ENCODE assay signal across 13 cellular contexts in genomic region chr16:25018972-25019617, GRCh38. TPM values are rescaled to one million over a fixed set of nuclear protein-coding genes. Genes with fewer than 3 reads are reported as not detected.
A peak's percentile ranks its signal among the peaks of the same experiment; 100 is the strongest.
DNase-seq lines count a peak whose midpoint lies in the region; ATAC-seq, FAIRE-seq and TF ChIP-seq lines count a peak whose summit lies in the region.
"Had no signal": no experiment of that assay in that cellular context is flagged by ENCODE, and none has a peak within 500 bp of the region (broad histone marks: within the 10 kb centered on the region; RNA-seq: fewer than 3 reads in every experiment).

No MANE protein-coding gene starts in this region.

- intact Hi-C loops in sigmoid colon (cut with DNase I) = loop anchor here (5.0 kb wide), 1 partner anchor 48 kb away; no protein-coding TSS in a partner anchor

- ATAC-seq in HG03342 (IDR thresholded peaks at IDR 0.05; ENCODE audit: unreplicated experiment) (peak; percentile 29), memory B cell (ENCODE audit: low read depth) (peak; percentile 33), GM21526 (IDR thresholded peaks at IDR 0.05; ENCODE audit: low FRiP score, unreplicated experiment) (no peak)
- ATAC-seq: lower lobe of right lung, WTC11 had no signal

- TF ChIP-seq CTCF in sigmoid colon (IDR thresholded peaks at IDR 0.05) = no peak

- FAIRE-seq in GM12892 (lab: Jason Lieb, UNC) = peak; percentile 61

- DNase-seq in GM12892 (ENCODE audit: insufficient read length) (no peak), SIG-M5 treated with dmso at 0.1 percent for 504 hours (lab: John Stamatoyannopoulos, UW; ENCODE audit: unreplicated experiment) (peak; percentile 75), memory B cell (ENCODE audit: low spot score in 2 of 2) (no peak), NCI-H2171 (lab: John Stamatoyannopoulos, UW) (no peak), sigmoid colon (no peak), 8988T (no peak)
- DNase-seq: effector CD4-positive, alpha-beta T cell; lower lobe of right lung; NCI-H2081; stimulated activated CD4-positive, alpha-beta T cell treated with anti-CD3 and anti-CD28 coated beads, Interleukin-2, amount 100 ng/mL, for 24 hours had no signal

- H3K27ac Mint-ChIP-seq in memory B cell = peak overlapping the region; percentile 40
- H3K27ac Mint-ChIP-seq: WTC11 had no signal

- no peak overlapping the region for H3K27ac ChIP-seq in sigmoid colon
- H3K27ac ChIP-seq: lower lobe of right lung had no signal

- no peaks in the 10 kb centered on the region for H3K27me3 Mint-ChIP-seq in memory B cell

- no peaks in the 10 kb centered on the region for H3K36me3 ChIP-seq in sigmoid colon
- H3K36me3 ChIP-seq: lower lobe of right lung had no signal

- no peaks in the 10 kb centered on the region for H3K36me3 Mint-ChIP-seq in memory B cell
- H3K36me3 Mint-ChIP-seq: WTC11 had no signal

- 35 to 36% methylated on average over 2 of the region's 2 CpGs for WGBS in sigmoid colon, 2 donors

- H3K9me3 ChIP-seq in sigmoid colon = no peaks in the 10 kb centered on the region
- H3K9me3 ChIP-seq: lower lobe of right lung had no signal

- H3K4me3 Mint-ChIP-seq in memory B cell = peak overlapping the region; percentile 66
- H3K4me3 Mint-ChIP-seq: WTC11 had no signal

- no peak for TF ChIP-seq EP300 in sigmoid colon (IDR thresholded peaks at IDR 0.05)

- peaks cover 32% of the 10 kb centered on the region for H3K4me1 Mint-ChIP-seq in memory B cell

- no peaks in the 10 kb centered on the region for H3K27me3 ChIP-seq in sigmoid colon

- no peaks in the 10 kb centered on the region for H3K9me3 Mint-ChIP-seq in memory B cell
- H3K9me3 Mint-ChIP-seq: WTC11 had no signal

- H3K4me3 ChIP-seq in sigmoid colon = no peak overlapping the region
- H3K4me3 ChIP-seq: lower lobe of right lung had no signal

- TF ChIP-seq POLR2A in GM12892 (IDR thresholded peaks at IDR 0.05; ENCODE audit: low read depth, low read length) (no peak), sigmoid colon (IDR thresholded peaks at IDR 0.05) (no peak)

- H3K4me1 ChIP-seq in sigmoid colon = peaks cover 0 to 10% (median 9%) of the 10 kb centered on the region in 4 donors

RNA-seq across cellular contexts. Expression of gene ARHGAP17, which starts 3.9 kb away (rescaled TPM):
- polyA plus RNA-seq in GM12892 (2012; ENCODE audit: missing spikeins) = 77.6 TPM
- 10 to 100 TPM; 27.1 to 44.3 (median 35.5) TPM for total RNA-seq in sigmoid colon
- polyA plus RNA-seq in sigmoid colon = 10 to 100 TPM; 46.8 to 55.6 (median 50.6) TPM
